In genomic region chr7:32941996-32942782, GRCh38 we compare ENCODE assay signal across 1 cellular context.
TF ChIP-seq lines count a peak whose summit lies in the region.

No MANE protein-coding gene starts in this region.

TF ChIP-seq in HepG2, 621 proteins besides CTCF, POLR2A, EP300 and RAD21 (continued from another document and continues in another):
- TF ChIP-seq ZNF276 (CRISPR knock-in tag; IDR thresholded peaks at IDR 0.05; ENCODE audit: low read depth) (peak; percentile 22; the same call in 1 of the 2 replicates), ZNF747 (CRISPR knock-in tag; IDR thresholded peaks at IDR 0.05; ENCODE audit: borderline replicate concordance) (peak; percentile 50; the same call in 1 of the 2 replicates), MYPOP (CRISPR knock-in tag; IDR thresholded peaks at IDR 0.05) (0 out of 2 replicates have a peak, but pooled peaks have one; percentile 53), HMG20A (CRISPR knock-in tag; IDR thresholded peaks at IDR 0.05; ENCODE audit: borderline replicate concordance) (no peak), MLXIP (CRISPR knock-in tag; IDR thresholded peaks at IDR 0.05; ENCODE audit: borderline replicate concordance) (0 out of 2 replicates have a peak, but pooled peaks have one; percentile 13), ZGPAT (CRISPR knock-in tag; IDR thresholded peaks at IDR 0.05) (peak; percentile 45; the same call in 1 of the 2 replicates), ARID4A (CRISPR knock-in tag; IDR thresholded peaks at IDR 0.05; ENCODE audit: borderline replicate concordance) (no peak; the same call in 1 of the 2 replicates), XRCC5 (optimal IDR thresholded peaks at IDR 0.05; ENCODE audit: low read length) (peak; percentile 13), ESRRA (CRISPR knock-in tag; IDR thresholded peaks at IDR 0.05; ENCODE audit: low read depth) (no peak), PPARG (CRISPR knock-in tag; conservative IDR thresholded peaks at IDR 0.05) (no peak), ZBTB7A (CRISPR knock-in tag; IDR thresholded peaks at IDR 0.05) (no peak), REST (IDR thresholded peaks at IDR 0.05; ENCODE audit: borderline replicate concordance in 1 of 2, low read depth in 1 of 2, low read length in 2 of 2) (no peak), POGK (CRISPR knock-in tag; conservative IDR thresholded peaks at IDR 0.05) (no peak; the same call in 1 of the 2 replicates), SRY (CRISPR knock-in tag; IDR thresholded peaks at IDR 0.05) (no peak), GLI4 (CRISPR knock-in tag; IDR thresholded peaks at IDR 0.05; ENCODE audit: borderline replicate concordance) (0 out of 2 replicates have a peak, but pooled peaks have one; percentile 37), DNMT1 (CRISPR knock-in tag; IDR thresholded peaks at IDR 0.05) (no peak), EEA1 (CRISPR knock-in tag; IDR thresholded peaks at IDR 0.05; ENCODE audit: borderline replicate concordance) (no peak), ETS1 (CRISPR knock-in tag; IDR thresholded peaks at IDR 0.05) (no peak), KMT2A (CRISPR knock-in tag; IDR thresholded peaks at IDR 0.05) (peak; percentile 43), ZNF619 (CRISPR knock-in tag; IDR thresholded peaks at IDR 0.05) (no peak), ZNF138 (CRISPR knock-in tag; IDR thresholded peaks at IDR 0.05; ENCODE audit: low read depth) (peak; percentile 58; the same call in 1 of the 2 replicates), GFI1 (CRISPR knock-in tag; IDR thresholded peaks at IDR 0.05; ENCODE audit: borderline replicate concordance) (no peak), THRA (CRISPR knock-in tag; IDR thresholded peaks at IDR 0.05; ENCODE audit: borderline replicate concordance) (no peak), CBX5 (CRISPR knock-in tag; IDR thresholded peaks at IDR 0.05; ENCODE audit: borderline replicate concordance) (no peak), JUNB (CRISPR knock-in tag; IDR thresholded peaks at IDR 0.05; ENCODE audit: borderline replicate concordance) (no peak), NR3C1 (CRISPR knock-in tag; IDR thresholded peaks at IDR 0.05) (no peak), KLF9 (CRISPR knock-in tag; IDR thresholded peaks at IDR 0.05; ENCODE audit: low read depth) (no peak), CREM (IDR thresholded peaks at IDR 0.05) (no peak), CREM (CRISPR knock-in tag; IDR thresholded peaks at IDR 0.05) (no peak), AFF4 (CRISPR knock-in tag; IDR thresholded peaks at IDR 0.05) (no peak)
